1 cellular context compared by ENCODE assay signal in the genomic region with DNA sequence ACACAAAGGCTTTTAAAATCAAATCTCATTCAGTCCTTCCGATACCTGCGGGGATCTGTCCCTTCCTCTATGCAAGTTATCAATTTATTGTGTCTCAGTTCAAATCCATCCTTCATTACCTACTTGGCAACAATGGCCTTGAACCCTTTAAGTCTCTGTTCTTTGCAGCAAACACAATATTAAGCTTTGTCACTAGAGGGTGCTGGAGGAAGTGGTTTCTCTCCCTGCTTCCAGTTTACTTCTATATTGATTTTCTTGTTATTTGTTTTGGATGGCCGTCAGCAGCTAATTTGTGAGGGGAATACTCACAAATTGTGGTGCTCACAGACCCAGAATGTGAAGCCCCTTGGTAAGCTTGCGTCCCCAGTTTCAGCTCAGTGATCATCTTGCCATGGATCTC.
TF ChIP-seq lines count a peak whose summit lies in the region.

No MANE protein-coding gene starts in this region.

TF ChIP-seq in HCT116, 20 proteins besides CTCF, POLR2A, EP300 and RAD21:
- TF ChIP-seq ZFX (IDR thresholded peaks at IDR 0.05): no peak
- TF ChIP-seq ELF1 (IDR thresholded peaks at IDR 0.05; ENCODE audit: borderline replicate concordance, low read depth): no peak
- TF ChIP-seq FOSL1 (IDR thresholded peaks at IDR 0.05; ENCODE audit: low read depth): no peak
- TF ChIP-seq, protein P1, sequence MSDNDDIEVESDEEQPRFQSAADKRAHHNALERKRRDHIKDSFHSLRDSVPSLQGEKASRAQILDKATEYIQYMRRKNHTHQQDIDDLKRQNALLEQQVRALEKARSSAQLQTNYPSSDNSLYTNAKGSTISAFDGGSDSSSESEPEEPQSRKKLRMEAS (IDR thresholded peaks at IDR 0.05): no peak
- no peak for TF ChIP-seq POLR2AphosphoS5 (IDR thresholded peaks at IDR 0.05; ENCODE audit: low read depth, low read length)
- no peak for TF ChIP-seq EGR1 (IDR thresholded peaks at IDR 0.05; ENCODE audit: low read depth)
- TF ChIP-seq, protein P2, sequence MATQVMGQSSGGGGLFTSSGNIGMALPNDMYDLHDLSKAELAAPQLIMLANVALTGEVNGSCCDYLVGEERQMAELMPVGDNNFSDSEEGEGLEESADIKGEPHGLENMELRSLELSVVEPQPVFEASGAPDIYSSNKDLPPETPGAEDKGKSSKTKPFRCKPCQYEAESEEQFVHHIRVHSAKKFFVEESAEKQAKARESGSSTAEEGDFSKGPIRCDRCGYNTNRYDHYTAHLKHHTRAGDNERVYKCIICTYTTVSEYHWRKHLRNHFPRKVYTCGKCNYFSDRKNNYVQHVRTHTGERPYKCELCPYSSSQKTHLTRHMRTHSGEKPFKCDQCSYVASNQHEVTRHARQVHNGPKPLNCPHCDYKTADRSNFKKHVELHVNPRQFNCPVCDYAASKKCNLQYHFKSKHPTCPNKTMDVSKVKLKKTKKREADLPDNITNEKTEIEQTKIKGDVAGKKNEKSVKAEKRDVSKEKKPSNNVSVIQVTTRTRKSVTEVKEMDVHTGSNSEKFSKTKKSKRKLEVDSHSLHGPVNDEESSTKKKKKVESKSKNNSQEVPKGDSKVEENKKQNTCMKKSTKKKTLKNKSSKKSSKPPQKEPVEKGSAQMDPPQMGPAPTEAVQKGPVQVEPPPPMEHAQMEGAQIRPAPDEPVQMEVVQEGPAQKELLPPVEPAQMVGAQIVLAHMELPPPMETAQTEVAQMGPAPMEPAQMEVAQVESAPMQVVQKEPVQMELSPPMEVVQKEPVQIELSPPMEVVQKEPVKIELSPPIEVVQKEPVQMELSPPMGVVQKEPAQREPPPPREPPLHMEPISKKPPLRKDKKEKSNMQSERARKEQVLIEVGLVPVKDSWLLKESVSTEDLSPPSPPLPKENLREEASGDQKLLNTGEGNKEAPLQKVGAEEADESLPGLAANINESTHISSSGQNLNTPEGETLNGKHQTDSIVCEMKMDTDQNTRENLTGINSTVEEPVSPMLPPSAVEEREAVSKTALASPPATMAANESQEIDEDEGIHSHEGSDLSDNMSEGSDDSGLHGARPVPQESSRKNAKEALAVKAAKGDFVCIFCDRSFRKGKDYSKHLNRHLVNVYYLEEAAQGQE (IDR thresholded peaks at IDR 0.05; ENCODE audit: low read depth): no peak
- no peak for TF ChIP-seq EZH2phosphoT487 (IDR thresholded peaks at IDR 0.05; ENCODE audit: borderline replicate concordance)
- no peak for TF ChIP-seq SRF (IDR thresholded peaks at IDR 0.05; ENCODE audit: low read depth)
- no peak for TF ChIP-seq SIN3A (IDR thresholded peaks at IDR 0.05; ENCODE audit: low read depth)
- TF ChIP-seq, protein P3, sequence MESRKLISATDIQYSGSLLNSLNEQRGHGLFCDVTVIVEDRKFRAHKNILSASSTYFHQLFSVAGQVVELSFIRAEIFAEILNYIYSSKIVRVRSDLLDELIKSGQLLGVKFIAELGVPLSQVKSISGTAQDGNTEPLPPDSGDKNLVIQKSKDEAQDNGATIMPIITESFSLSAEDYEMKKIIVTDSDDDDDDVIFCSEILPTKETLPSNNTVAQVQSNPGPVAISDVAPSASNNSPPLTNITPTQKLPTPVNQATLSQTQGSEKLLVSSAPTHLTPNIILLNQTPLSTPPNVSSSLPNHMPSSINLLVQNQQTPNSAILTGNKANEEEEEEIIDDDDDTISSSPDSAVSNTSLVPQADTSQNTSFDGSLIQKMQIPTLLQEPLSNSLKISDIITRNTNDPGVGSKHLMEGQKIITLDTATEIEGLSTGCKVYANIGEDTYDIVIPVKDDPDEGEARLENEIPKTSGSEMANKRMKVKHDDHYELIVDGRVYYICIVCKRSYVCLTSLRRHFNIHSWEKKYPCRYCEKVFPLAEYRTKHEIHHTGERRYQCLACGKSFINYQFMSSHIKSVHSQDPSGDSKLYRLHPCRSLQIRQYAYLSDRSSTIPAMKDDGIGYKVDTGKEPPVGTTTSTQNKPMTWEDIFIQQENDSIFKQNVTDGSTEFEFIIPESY (IDR thresholded peaks at IDR 0.05; ENCODE audit: extremely low read depth, insufficient replicate concordance, low read length): no peak
- TF ChIP-seq EZH2 (IDR thresholded peaks at IDR 0.05): no peak
- TF ChIP-seq CBX3 (IDR thresholded peaks at IDR 0.05; ENCODE audit: low read depth): no peak
- TF ChIP-seq CEBPB (IDR thresholded peaks at IDR 0.05; ENCODE audit: low read depth): no peak
- no peak for TF ChIP-seq JUND (IDR thresholded peaks at IDR 0.05)
- TF ChIP-seq SP1 (IDR thresholded peaks at IDR 0.05; ENCODE audit: low read depth): no peak
- TF ChIP-seq TCF7L2 (IDR thresholded peaks at IDR 0.05; ENCODE audit: borderline replicate concordance, extremely low read depth, insufficient read depth, insufficient read length): no peak
- TF ChIP-seq ZNF274 (IDR thresholded peaks at IDR 0.05; ENCODE audit: low read depth, low read length): no peak
